ENCODE assay signal across 8 cellular contexts in the genomic region with DNA sequence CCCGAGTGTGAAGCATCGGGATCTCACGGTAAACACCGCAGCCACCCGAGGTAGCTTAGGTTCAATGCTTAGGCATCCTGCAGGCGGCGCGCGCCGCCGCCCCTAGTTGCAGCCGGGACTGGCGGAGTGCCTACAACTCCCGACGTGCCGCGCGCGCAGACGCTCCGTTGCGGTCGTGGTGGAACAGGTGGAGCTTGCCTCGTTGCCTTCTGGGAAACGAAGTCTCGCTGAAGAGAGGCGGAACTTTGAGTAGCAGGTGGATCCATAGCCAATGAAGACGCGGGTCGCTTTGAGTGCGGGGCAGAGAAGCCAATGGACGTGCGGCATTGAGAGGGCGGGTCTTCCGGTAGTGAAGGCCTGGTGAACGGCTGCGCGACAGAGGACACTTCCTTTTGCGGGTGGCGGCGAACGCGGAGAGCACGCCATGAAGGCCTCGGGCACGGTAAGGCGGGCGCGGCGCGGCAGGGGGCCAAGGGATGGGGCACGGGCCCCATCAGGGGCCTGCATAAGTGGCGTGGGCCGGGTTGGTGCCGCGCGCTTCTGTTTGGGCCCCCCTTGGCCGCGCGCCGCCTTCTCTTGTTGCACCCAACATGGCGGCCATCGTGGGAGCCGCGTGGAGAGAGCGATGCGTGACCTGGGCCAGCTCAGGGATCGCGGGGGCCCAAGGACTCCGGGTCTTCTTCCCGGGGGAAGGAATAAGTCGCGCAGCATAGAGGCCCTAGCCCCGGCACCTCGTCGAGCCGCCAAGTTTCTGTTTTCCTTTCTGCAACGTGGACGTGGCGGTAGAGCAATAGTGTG. TPM values are rescaled to one million over a fixed set of nuclear protein-coding genes. Genes with fewer than 3 reads are reported as not detected.
DNase-seq lines count a peak whose midpoint lies in the region; ATAC-seq lines count a peak whose summit lies in the region.

A gene (plus strand): TSS at position 378 of the 798 bp plus-strand sequence. CDS start 47 bp downstream, at position 425.

- no peaks in the 10 kb centered on the region; a peak in 1 of 22 replicates for H3K9me3 ChIP-seq in BLaER1 treated with 17β-estradiol and CSF1 and Interleukin-3, amounts not matched to agents 10 nM and 100 nM (replicated peaks in 1 of 11)

- POLR2A ChIA-PET in activated CD4-positive, alpha-beta T cell treated with anti-CD3 and anti-CD28 coated beads, Interleukin-2, amount 10 ng/mL, durations not matched to agents 7 days and 5 days (lab: Charles Lee): interaction anchor here (0.9 to 1.4 kb wide), 4 partner anchors 9 to 73 kb away, joined by 3 to 38 read pairs (median 5); a partner anchor contains a TSS

- H4K20me1 ChIP-seq in BLaER1 treated with 17β-estradiol and CSF1 and Interleukin-3, amounts not matched to agents 10 nM and 100 nM: peaks cover 46 to 50% (median 49%) of the 10 kb centered on the region in 11 experiments

- peak within 1 kb of the TSS; percentile 92 to 100 (median 97) for H3K9ac ChIP-seq in BLaER1 treated with 17β-estradiol and CSF1 and Interleukin-3, amounts not matched to agents 10 nM and 100 nM

- H3K9me3 Mint-ChIP-seq in activated CD4-positive, alpha-beta T cell treated with anti-CD3 and anti-CD28 coated beads, Interleukin-2, amount 10 ng/mL, durations not matched to agents 7 days and 5 days: no peaks in the 10 kb centered on the region

- peaks cover 37 to 47% (median 45%) of the 10 kb centered on the region in 11 experiments for H3K36me3 ChIP-seq in BLaER1 treated with 17β-estradiol and CSF1 and Interleukin-3, amounts not matched to agents 10 nM and 100 nM

- peak within 1 kb of the TSS; percentile 90 for H3K4me3 Mint-ChIP-seq in activated CD4-positive, alpha-beta T cell treated with anti-CD3 and anti-CD28 coated beads, Interleukin-2, amount 10 ng/mL, durations not matched to agents 7 days and 5 days

- H3K4me3 ChIP-seq in BLaER1 treated with 17β-estradiol and CSF1 and Interleukin-3, amounts not matched to agents 10 nM and 100 nM: peak within 1 kb of the TSS; percentile 84 to 100 (median 94)

- peak; percentile 92 for DNase-seq in GM19240 (ENCODE audit: insufficient read length, low spot score)
- DNase-seq in NCI-H526 treated with DMSO at 0.1 percent for 48 hours (lab: John Stamatoyannopoulos, UW): peak; percentile 97
- peak; percentile 100 for DNase-seq in activated CD4-positive, alpha-beta T cell treated with anti-CD3 and anti-CD28 coated beads, Interleukin-2, amount 10 ng/mL, durations not matched to agents 7 days and 5 days
- DNase-seq in cortex of kidney (lab: John Stamatoyannopoulos, UW): peak; percentile 44
- DNase-seq in left kidney (ENCODE audit: low read depth, low spot score): peak; percentile 100
- peak; percentile 99 for DNase-seq in stimulated activated CD4-positive, alpha-beta T cell treated with anti-CD3 and anti-CD28 coated beads, Interleukin-2, amount 100 ng/mL, for 4 hours (ENCODE audit: low read depth)

- H3K27ac ChIP-seq in BLaER1 treated with 17β-estradiol and CSF1 and Interleukin-3, amounts not matched to agents 10 nM and 100 nM: peak within 1 kb of the TSS; percentile 87 to 100 (median 96)

- no peaks in the 10 kb centered on the region for H3K27me3 Mint-ChIP-seq in activated CD4-positive, alpha-beta T cell treated with anti-CD3 and anti-CD28 coated beads, Interleukin-2, amount 10 ng/mL, durations not matched to agents 7 days and 5 days

- H3K27ac Mint-ChIP-seq in activated CD4-positive, alpha-beta T cell treated with anti-CD3 and anti-CD28 coated beads, Interleukin-2, amount 10 ng/mL, durations not matched to agents 7 days and 5 days: peak within 1 kb of the TSS; percentile 94

- H3K4me1 ChIP-seq in BLaER1 treated with 17β-estradiol and CSF1 and Interleukin-3, amounts not matched to agents 10 nM and 100 nM: peaks cover 24 to 50% (median 33%) of the 10 kb centered on the region in 10 experiments

- H3K4me1 Mint-ChIP-seq in activated CD4-positive, alpha-beta T cell treated with anti-CD3 and anti-CD28 coated beads, Interleukin-2, amount 10 ng/mL, durations not matched to agents 7 days and 5 days: peaks cover 26% of the 10 kb centered on the region

- ATAC-seq in HG03469 (IDR thresholded peaks at IDR 0.05; ENCODE audit: unreplicated experiment): peak; percentile 77

- H3K36me3 Mint-ChIP-seq in activated CD4-positive, alpha-beta T cell treated with anti-CD3 and anti-CD28 coated beads, Interleukin-2, amount 10 ng/mL, durations not matched to agents 7 days and 5 days (ENCODE audit: low read depth): peaks cover 37% of the 10 kb centered on the region

- no peaks in the 10 kb centered on the region for H3K27me3 ChIP-seq in BLaER1 treated with 17β-estradiol and CSF1 and Interleukin-3, amounts not matched to agents 10 nM and 100 nM

- H3K4me2 ChIP-seq in BLaER1 treated with 17β-estradiol and CSF1 and Interleukin-3, amounts not matched to agents 10 nM and 100 nM: peak within 1 kb of the TSS; percentile 82 to 100 (median 95)

- CTCF ChIA-PET in activated CD4-positive, alpha-beta T cell treated with anti-CD3 and anti-CD28 coated beads, Interleukin-2, amount 10 ng/mL, durations not matched to agents 7 days and 5 days (lab: Charles Lee): interaction anchor here (0.5 to 20.4 kb wide), 55 partner anchors 9 to 1330 kb away, joined by 3 to 326 read pairs (median 4); a partner anchor contains a TSS

RNA-seq across cellular contexts. Expression of the gene that starts here (rescaled TPM):
- 1,000 to 10,000 TPM; 2,216 to 2,434 TPM for total RNA-seq in activated CD4-positive, alpha-beta T cell treated with anti-CD3 and anti-CD28 coated beads, Interleukin-2, amount 10 ng/mL, durations not matched to agents 7 days and 5 days

Comparison
In these comparisons a context has a peak if more than half of its experiments do, and no peak if none do; other contexts are left out.
1. Peak in every context shown above with its lines: DNase-seq, ATAC-seq, H3K4me3 ChIP-seq and H3K27ac ChIP-seq.
2. DNase-seq: peak in every context shown above with its lines; median percentile 100 in activated CD4-positive, alpha-beta T cell treated with anti-CD3 and anti-CD28 coated beads, Interleukin-2, amount 10 ng/mL, durations not matched to agents 7 days and 5 days; 100 in left kidney; 99 in stimulated activated CD4-positive, alpha-beta T cell treated with anti-CD3 and anti-CD28 coated beads, Interleukin-2, amount 100 ng/mL, for 4 hours; 97 in NCI-H526 treated with DMSO at 0.1 percent for 48 hours; 92 in GM19240; 44 in cortex of kidney.